In the genomic region with DNA sequence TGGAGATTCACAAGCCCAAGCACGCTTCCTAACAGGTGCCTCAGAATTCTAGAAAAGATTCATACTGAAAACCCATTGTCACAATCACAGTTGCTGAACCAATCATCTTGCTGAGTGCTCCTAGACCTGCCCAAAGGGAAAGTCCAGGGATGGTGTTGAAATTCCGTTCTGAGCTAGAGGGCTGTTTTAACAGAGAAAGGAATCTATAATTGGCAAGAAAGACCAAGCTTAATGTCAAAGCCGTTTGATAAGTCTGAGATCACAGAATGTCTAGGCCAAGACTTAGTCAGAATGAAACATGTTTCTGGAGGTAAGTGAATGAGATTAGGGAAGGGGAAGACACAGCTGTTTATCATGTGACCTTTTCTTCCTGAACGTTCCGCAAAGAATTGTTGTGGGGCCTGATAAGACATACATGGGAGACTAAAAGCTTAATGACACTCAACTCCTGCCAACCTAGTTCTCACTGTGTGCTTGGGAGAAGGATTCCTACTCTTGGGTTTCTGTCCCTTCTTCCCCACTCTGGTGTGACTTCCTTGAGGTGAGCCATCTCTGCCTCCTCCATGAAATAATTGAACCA, we compare ENCODE assay signal across 8 cellular contexts. TPM values are rescaled to one million over a fixed set of nuclear protein-coding genes. Genes with fewer than 3 reads are reported as not detected.
A peak's percentile ranks its signal among the peaks of the same experiment; 100 is the strongest.
DNase-seq lines count a peak whose midpoint lies in the region; ATAC-seq, FAIRE-seq and TF ChIP-seq lines count a peak whose summit lies in the region.

No MANE protein-coding gene starts in this region.

- WGBS in thyroid gland, 2 donors: 53 to 66% methylated on average over 5 of the region's 5 CpGs

- peak; percentile 98 for FAIRE-seq in GM18507 (lab: Jason Lieb, UNC)

- no peaks in the 10 kb centered on the region for H3K36me3 ChIP-seq in thyroid gland
- H3K36me3 ChIP-seq in tibial artery: no peaks in the 10 kb centered on the region

- DNase-seq in GM18507 (ENCODE audit: extremely low spot score, insufficient read length, low read depth): no peak
- DNase-seq in fibroblast of the aortic adventitia (ENCODE audit: low read depth): peak; percentile 89
- no peak for DNase-seq in DMS53 (lab: John Stamatoyannopoulos, UW)
- no peak for DNase-seq in NCI-H2081 (lab: John Stamatoyannopoulos, UW)
- DNase-seq in thyroid gland: no peak
- no peak for DNase-seq in tibial artery

- intact Hi-C loops in thyroid gland (cut with DNase I) (no loop called here), tibial artery (cut with DNase I; ENCODE audit: low total_unique reads) (no loop called here)

- H3K27me3 ChIP-seq in thyroid gland (no peaks in the 10 kb centered on the region), tibial artery (no peaks in the 10 kb centered on the region)

- no peak for TF ChIP-seq POLR2A in thyroid gland (IDR thresholded peaks at IDR 0.05)

- no peaks in the 10 kb centered on the region for H3K9me3 ChIP-seq in thyroid gland
- H3K9me3 ChIP-seq in tibial artery: no peaks in the 10 kb centered on the region

- H3K4me1 ChIP-seq in thyroid gland: no peaks in the 10 kb centered on the region
- no peaks in the 10 kb centered on the region for H3K4me1 ChIP-seq in tibial artery

- peak; percentile 73 for ATAC-seq in GM21381 (IDR thresholded peaks at IDR 0.05; ENCODE audit: unreplicated experiment)
- ATAC-seq in HG03460 (IDR thresholded peaks at IDR 0.05; ENCODE audit: unreplicated experiment): peak; percentile 63

- no peak overlapping the region for H3K4me3 ChIP-seq in fibroblast of the aortic adventitia (ENCODE audit: low read depth, low read length)
- H3K4me3 ChIP-seq in thyroid gland (replicated peaks in 1 of 3): no peak overlapping the region
- H3K4me3 ChIP-seq in tibial artery: no peak overlapping the region

- H3K27ac ChIP-seq in thyroid gland: no peak overlapping the region
- no peak overlapping the region for H3K27ac ChIP-seq in tibial artery

- TF ChIP-seq CTCF in fibroblast of the aortic adventitia (IDR thresholded peaks at IDR 0.05; ENCODE audit: insufficient read depth, low read length) (no peak), thyroid gland (IDR thresholded peaks at IDR 0.05) (no peak), tibial artery (IDR thresholded peaks at IDR 0.05) (no peak)

RNA-seq across cellular contexts. Expression of gene PMAIP1, which starts 27.5 kb away (rescaled TPM):
- 2.6 and 18.2 TPM in 2 replicates for total RNA-seq in fibroblast of the aortic adventitia (ENCODE audit: low replicate concordance)
- total RNA-seq in thyroid gland: 1 to 10 TPM; 1.1 to 2.3 (median 1.6) TPM
